Comparison of ENCODE assay signal across 16 cellular contexts in genomic region chr9:34079181-34079580, GRCh38. TPM values are rescaled to one million over a fixed set of nuclear protein-coding genes. Genes with fewer than 3 reads are reported as not detected.
DNase-seq lines count a peak whose midpoint lies in the region; ATAC-seq, FAIRE-seq and TF ChIP-seq lines count a peak whose summit lies in the region.
"Had no signal": no experiment of that assay in that cellular context is flagged by ENCODE, and none has a peak within 500 bp of the region (broad histone marks: within the 10 kb centered on the region; RNA-seq: fewer than 3 reads in every experiment).

No MANE protein-coding gene starts in this region.

- DNase-seq in Caki2 (ENCODE audit: low read depth) (peak; percentile 68), HT-29 (ENCODE audit: low spot score) (peak; percentile 9), K562 (ENCODE audit: extremely low read depth in 1 of 4, low spot score in 3 of 4) (peak in 2 of 4 experiments; percentile 20 to 29), islet precursor cell (peak; percentile 67), GOT3 (lab: John Stamatoyannopoulos, UW) (no peak), HuH-7.5 (ENCODE audit: low spot score) (no peak), NCI-H446 (lab: John Stamatoyannopoulos, UW) (no peak)
- DNase-seq: activated CD8-positive, alpha-beta memory T cell treated with anti-CD3 and anti-CD28 coated beads for 24 hours; BE2C; caudate nucleus; NCI-H1048; psoas muscle; stimulated activated CD4-positive, alpha-beta T cell treated with anti-CD3 and anti-CD28 coated beads, Interleukin-2, amount 100 ng/mL, for 24 hours had no signal

- no peaks in the 10 kb centered on the region for H4K20me1 ChIP-seq in K562 (replicated peaks; ENCODE audit: control insufficient read depth, insufficient read depth, low read length)

- no peak overlapping the region for H3K4me3 ChIP-seq in K562
- H3K4me3 ChIP-seq in gastroesophageal sphincter = no peak overlapping the region
- H3K4me3 ChIP-seq: psoas muscle had no signal

- BruUV-seq in K562 (replicated peaks; lab: Mats Ljungman, UMichigan) = no TSS peak

- intact Hi-C loops in K562 (cut with micrococcal nuclease) = loop anchor here (10.0 kb wide), 1 partner anchor 154 kb away; no protein-coding TSS in a partner anchor

- 16% methylated on average over 2 of the region's 2 CpGs for WGBS in K562 (ENCODE audit: insufficient coverage, low coverage, missing lambda C conversion rate)
- 85 to 100% methylated on average over 2 of the region's 2 CpGs for WGBS in gastroesophageal sphincter (ENCODE audit: low coverage in 1 of 2), 2 donors

- TF ChIP-seq POLR2A in K562 (conservative IDR thresholded peaks at IDR 0.05) (no peak), gastroesophageal sphincter (IDR thresholded peaks at IDR 0.05) (no peak)

- no peak for FAIRE-seq in K562 (lab: Jason Lieb, UNC)
- FAIRE-seq: GM19239 had no signal

- H3K9me3 ChIP-seq in K562 (replicated peaks; ENCODE audit: control insufficient read depth, insufficient read depth, low read depth, low read length) (no peaks in the 10 kb centered on the region), gastroesophageal sphincter (no peaks in the 10 kb centered on the region)
- H3K9me3 ChIP-seq: BE2C, psoas muscle had no signal

- H2AFZ ChIP-seq in K562 (ENCODE audit: low read depth, low read length) = no peak overlapping the region

- H3K27ac ChIP-seq in K562 (ENCODE audit: extremely low read depth, low read depth, low read length) (no peak overlapping the region), gastroesophageal sphincter (no peak overlapping the region)
- H3K27ac ChIP-seq: HL-60, psoas muscle had no signal

- TF ChIP-seq CTCF in K562 (IDR thresholded peaks at IDR 0.05 in 2 of 3, conservative IDR thresholded peaks at IDR 0.05 in 1 of 3; ENCODE audit: insufficient read depth in 2 of 3, low read depth in 1 of 3, low read length in 3 of 3) (no peak), gastroesophageal sphincter (IDR thresholded peaks at IDR 0.05) (no peak)

- TF ChIP-seq EP300 in K562 (IDR thresholded peaks at IDR 0.05; ENCODE audit: low read length) (no peak), gastroesophageal sphincter (IDR thresholded peaks at IDR 0.05) (no peak)

- H3K9me1 ChIP-seq in K562 (ENCODE audit: control insufficient read depth, insufficient read depth, low read length) = no peaks in the 10 kb centered on the region

- H3K36me3 ChIP-seq in K562 (ENCODE audit: control insufficient read depth, insufficient read depth, low read length) (no peaks in the 10 kb centered on the region), gastroesophageal sphincter (no peaks in the 10 kb centered on the region)
- H3K36me3 ChIP-seq: BE2C had no signal

- H3K4me2 ChIP-seq in K562 (ENCODE audit: insufficient read depth, low read length) = no peak overlapping the region

- H3K79me2 ChIP-seq in K562 (ENCODE audit: control insufficient read depth, insufficient read depth, low read length) = no peaks in the 10 kb centered on the region

- no peak overlapping the region for H3K9ac ChIP-seq in K562 (ENCODE audit: insufficient read depth in 1 of 2, low read depth in 2 of 2, low read length in 2 of 2)

- H3K27me3 ChIP-seq in K562 (ENCODE audit: control insufficient read depth in 2 of 2, insufficient read depth in 2 of 2, low read length in 2 of 2) (no peaks in the 10 kb centered on the region), gastroesophageal sphincter (no peaks in the 10 kb centered on the region)
- H3K27me3 ChIP-seq: BE2C had no signal

- TF ChIP-seq RAD21 in K562 (CRISPR knock-in tag; conservative IDR thresholded peaks at IDR 0.05 in 1 of 2, IDR thresholded peaks at IDR 0.05 in 1 of 2) = no peak

- 0 out of 3 replicates have a peak, but pooled peaks have one; percentile 37 for ATAC-seq in K562
- no peak for ATAC-seq in gastroesophageal sphincter
- ATAC-seq: psoas muscle had no signal

- CTCF ChIA-PET in K562 (lab: Yijun Ruan, JAX; ENCODE audit: low intra/inter-chr PET ratio) = no interaction called here

- in situ Hi-C loops in Caki2 (cut with HindIII; ENCODE audit: low pct_unique_long_range_greater_than_20kb, low sequenced_read_pairs) (no loop called here), K562 (cut with MboI) (no loop called here)

- POLR2A ChIA-PET in K562 (lab: Yijun Ruan, JAX) = no interaction called here

- H3K4me1 ChIP-seq in K562 (replicated peaks in 1 of 2; ENCODE audit: control insufficient read depth in 2 of 2, insufficient read depth in 2 of 2, low read length in 2 of 2) (peaks cover 0 to 2% of the 10 kb centered on the region in 2 experiments; a peak in 1 of 5 replicates), gastroesophageal sphincter (peaks cover 0 to 7% (median 5%) of the 10 kb centered on the region in 3 donors)
- H3K4me1 ChIP-seq: BE2C had no signal

TF ChIP-seq in K562, 482 proteins besides CTCF, POLR2A, EP300 and RAD21 (continues in another document):
- peak; percentile 58; the same call in 1 of the 2 replicates for TF ChIP-seq CREM (IDR thresholded peaks at IDR 0.05; ENCODE audit: low read depth)
- TF ChIP-seq JUND (IDR thresholded peaks at IDR 0.05; ENCODE audit: borderline replicate concordance, low read depth, low read length) = peak; percentile 79; the same call in 1 of the 2 replicates
- TF ChIP-seq JUND (tag; IDR thresholded peaks at IDR 0.05; ENCODE audit: borderline replicate concordance, low read depth, low read length) = peak; percentile 73
- TF ChIP-seq HBP1 (CRISPR knock-in tag; IDR thresholded peaks at IDR 0.05) = no peak
- peak; percentile 43; the same call in 1 of the 2 replicates for TF ChIP-seq CTBP1 (IDR thresholded peaks at IDR 0.05; ENCODE audit: borderline replicate concordance)
- TF ChIP-seq JUN (IDR thresholded peaks at IDR 0.05; ENCODE audit: borderline replicate concordance, low read depth, low read length) = peak; percentile 69; the same call in 1 of the 2 replicates
- TF ChIP-seq JUN (CRISPR knock-in tag; IDR thresholded peaks at IDR 0.05; ENCODE audit: borderline replicate concordance) = no peak
- 0 out of 2 replicates have a peak, but pooled peaks have one; percentile 16 for TF ChIP-seq SOX6 (IDR thresholded peaks at IDR 0.05)

RNA-seq across cellular contexts. Expression of gene UBAP2, which starts 30.5 kb away (rescaled TPM):
- 22.2 and 31.0 TPM in 2 replicates for total RNA-seq in Caki2 (2014; rRNA removed; shearing (Covaris generic); ENCODE audit: low replicate concordance)
- total RNA-seq in HT-29 (2014; rRNA removed; shearing (Covaris generic)) = 18.3 and 24.8 TPM in 2 replicates
- total RNA-seq in K562 (2011; cell fraction: chromatin; rRNA removed; ENCODE audit: low replicate concordance) = 95.3 and 165 TPM in 2 replicates
- 45.4 and 49.1 TPM in 2 replicates for total RNA-seq in K562 (2011; cell fraction: nucleolus; rRNA removed)
- total RNA-seq in K562 (2011; cell fraction: nucleoplasm; rRNA removed) = 78.5 and 111 TPM in 2 replicates
- total RNA-seq in K562 (2014; rRNA removed) (14.8 and 18.6 TPM in 2 replicates), K562 (2014; rRNA removed; fragmentation: Illumina TruSeq; extraction: Trizol) (18.4 and 21.4 TPM in 2 replicates), K562 (2015; rRNA removed; fragmentation: Illumina TruSeq; extraction: Trizol) (18.7 and 19.8 TPM in 2 replicates), K562 (2021) (46.2 and 47.6 TPM in 2 replicates), gastroesophageal sphincter (10 to 100 TPM; 27.5 to 41.5 (median 32.8) TPM)
- polyA plus RNA-seq in K562 (2011; rRNA removed) (19.4 and 32.9 TPM in 2 replicates), K562 (2014; fragmentation: Illumina TruSeq; extraction: Trizol) (43.7 and 47.9 TPM in 2 replicates), K562 (2014; fragmentation: Nextera tagmentation; extraction: Ambion mirVana) (10 to 100 TPM in 1 of 2 experiments, 1 to 10 TPM in 1; 8.7 to 11.1 TPM), K562 (2014; rRNA removed) (25.3 and 27.1 TPM in 2 replicates)
- polyA plus RNA-seq in K562 (2011; cell fraction: cytosol; rRNA removed) = 25.1 and 36.0 TPM in 2 replicates
- polyA plus RNA-seq in K562 (2011; cell fraction: nucleus; rRNA removed) = 66.2 and 87.0 TPM in 2 replicates
- 29.1 and 31.4 TPM in 2 replicates for polyA plus RNA-seq in K562 (2012)
- polyA minus RNA-seq in K562 (2011; rRNA and poly(A)+ RNA removed) = 28.3 and 33.6 TPM in 2 replicates
- polyA minus RNA-seq in K562 (2011; cell fraction: cytosol; rRNA and poly(A)+ RNA removed) = 22.0 and 22.3 TPM in 2 replicates
- polyA minus RNA-seq in K562 (2011; cell fraction: nucleus; rRNA and poly(A)+ RNA removed) = 21.0 and 32.5 TPM in 2 replicates

RNA-seq across cellular contexts. Expression of gene DCAF12, which starts 47.3 kb away (rescaled TPM):
- 21.5 and 27.0 TPM in 2 replicates for total RNA-seq in Caki2 (2014; rRNA removed; shearing (Covaris generic); ENCODE audit: low replicate concordance)
- 24.5 and 28.6 TPM in 2 replicates for total RNA-seq in HT-29 (2014; rRNA removed; shearing (Covaris generic))
- 36.9 and 67.4 TPM in 2 replicates for total RNA-seq in K562 (2011; cell fraction: chromatin; rRNA removed; ENCODE audit: low replicate concordance)
- total RNA-seq in K562 (2011; cell fraction: nucleolus; rRNA removed) = 27.3 and 27.6 TPM in 2 replicates
- 38.6 and 45.7 TPM in 2 replicates for total RNA-seq in K562 (2011; cell fraction: nucleoplasm; rRNA removed)
- total RNA-seq in K562 (2014; rRNA removed) (17.3 and 20.9 TPM in 2 replicates), K562 (2014; rRNA removed; fragmentation: Illumina TruSeq; extraction: Trizol) (32.5 and 35.7 TPM in 2 replicates), K562 (2015; rRNA removed; fragmentation: Illumina TruSeq; extraction: Trizol) (29.6 and 30.8 TPM in 2 replicates), K562 (2021) (38.2 and 42.7 TPM in 2 replicates), gastroesophageal sphincter (10 to 100 TPM; 17.0 to 27.5 (median 24.4) TPM)
- polyA plus RNA-seq in K562 (2011; rRNA removed) (59.6 and 67.8 TPM in 2 replicates), K562 (2014; fragmentation: Illumina TruSeq; extraction: Trizol) (48.6 and 52.8 TPM in 2 replicates), K562 (2014; fragmentation: Nextera tagmentation; extraction: Ambion mirVana) (10 to 100 TPM; 10.9 to 11.6 TPM), K562 (2014; rRNA removed) (29.9 and 32.2 TPM in 2 replicates)
- polyA plus RNA-seq in K562 (2011; cell fraction: cytosol; rRNA removed) = 38.6 and 51.2 TPM in 2 replicates
- polyA plus RNA-seq in K562 (2011; cell fraction: nucleus; rRNA removed) = 32.6 and 35.4 TPM in 2 replicates
- polyA plus RNA-seq in K562 (2012) = 26.1 and 26.8 TPM in 2 replicates
- polyA minus RNA-seq in K562 (2011; rRNA and poly(A)+ RNA removed) = 89.8 and 96.2 TPM in 2 replicates
- polyA minus RNA-seq in K562 (2011; cell fraction: cytosol; rRNA and poly(A)+ RNA removed) = 29.1 and 35.7 TPM in 2 replicates
- polyA minus RNA-seq in K562 (2011; cell fraction: nucleus; rRNA and poly(A)+ RNA removed) = 16.0 and 26.4 TPM in 2 replicates

Comparison
In these comparisons a context has a peak if more than half of its experiments do, and no peak if none do; other contexts are left out.
1. DNase-seq: peak in Caki2 (single experiment), HT-29 (single experiment) and islet precursor cell (single experiment); none in GOT3 (single experiment), HuH-7.5 (single experiment) and NCI-H446 (0 of 2).